In the genomic region with DNA sequence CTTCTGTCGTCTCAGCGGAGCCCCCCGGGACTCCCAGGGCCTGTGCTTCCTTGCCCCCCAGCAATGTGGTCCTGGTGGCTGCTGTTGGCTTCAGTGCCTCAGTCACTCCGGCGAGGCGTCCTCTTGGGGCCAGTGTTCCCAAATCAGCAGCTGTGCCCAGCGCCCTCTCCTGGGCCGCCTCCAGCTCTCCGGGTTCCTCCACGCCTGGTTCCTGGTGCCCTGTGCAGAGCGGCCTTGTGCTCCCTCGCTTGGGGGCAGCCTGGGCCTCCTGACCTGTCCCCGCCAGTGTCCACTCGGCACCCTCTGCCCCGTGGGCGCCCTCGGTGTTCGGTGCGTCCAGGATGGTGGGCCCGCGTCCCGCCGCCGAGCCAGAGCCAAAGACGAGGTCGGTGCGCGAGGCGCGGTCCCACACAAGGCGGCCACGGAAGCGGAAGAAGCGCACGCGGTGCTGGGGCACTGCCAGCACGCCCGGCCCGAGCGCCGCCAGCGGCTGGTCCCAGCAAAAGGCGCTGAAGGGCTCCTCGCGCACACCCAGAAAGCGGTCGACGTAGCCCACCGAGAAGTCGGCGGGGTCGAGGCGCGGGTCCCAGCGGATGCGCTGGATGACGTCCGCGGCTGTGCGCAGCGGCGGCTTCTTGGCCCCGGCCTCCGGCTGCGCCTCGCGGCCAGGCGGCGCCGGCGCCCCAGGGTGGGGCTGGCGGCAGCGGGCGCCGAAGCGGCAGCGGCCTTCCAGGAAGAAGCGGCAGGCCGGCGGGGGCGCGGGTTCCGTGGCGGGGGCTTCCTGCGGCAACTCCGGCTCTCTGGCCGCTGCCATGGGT, we compare ENCODE assay signal across 8 cellular contexts. TPM values are rescaled to one million over a fixed set of nuclear protein-coding genes. Genes with fewer than 3 reads are reported as not detected.
DNase-seq lines count a peak whose midpoint lies in the region; ATAC-seq, FAIRE-seq and TF ChIP-seq lines count a peak whose summit lies in the region.

No MANE protein-coding gene starts in this region.

- ATAC-seq in HG02763 (IDR thresholded peaks at IDR 0.05; ENCODE audit: unreplicated experiment) (peak; percentile 2), mucosa of descending colon (peak; percentile 21)
- ATAC-seq in stimulated activated naive B cell treated with anti-CD40 and anti-IgM and Interleukin-4, amounts not matched to agents 10 μg/mL and 1 μg/mL and 100 μg/mL, for 72 hours (replicated peaks), result peak; percentile 15 to 17

- H4K20me1 ChIP-seq in endothelial cell of umbilical vein (replicated peaks; ENCODE audit: control insufficient read depth, extremely low read depth, insufficient read depth, low read length), result no peaks in the 10 kb centered on the region

- peaks cover 26% of the 10 kb centered on the region for H3K79me2 ChIP-seq in endothelial cell of umbilical vein (ENCODE audit: control insufficient read depth, insufficient read depth, low read length)

- peaks cover 23 to 36% of the 10 kb centered on the region in 2 donors for H3K36me3 Mint-ChIP-seq in stimulated activated naive B cell treated with anti-CD40 and anti-IgM and Interleukin-4, amounts not matched to agents 10 μg/mL and 1 μg/mL and 100 μg/mL, for 72 hours

- peaks cover 39 to 68% of the 10 kb centered on the region in 2 donors for H3K4me1 Mint-ChIP-seq in stimulated activated naive B cell treated with anti-CD40 and anti-IgM and Interleukin-4, amounts not matched to agents 10 μg/mL and 1 μg/mL and 100 μg/mL, for 72 hours

- intact Hi-C loops in endothelial cell of umbilical vein (cut with micrococcal nuclease), result loop anchor here (1.0 to 10.0 kb wide), 8 partner anchors 8 to 1192 kb away; partner anchors contain the start of genes LENG8, MYADM, PPP1R12C and RDH13
- intact Hi-C loops in mucosa of descending colon (cut with DNase I, micrococcal nuclease), result no loop called here

- no peak for TF ChIP-seq POLR2A in endothelial cell of umbilical vein (IDR thresholded peaks at IDR 0.05; ENCODE audit: low read depth, low read length)

- dilution Hi-C loops in endothelial cell of umbilical vein (cut with MboI; ENCODE audit: extremely low pct_ligation_motif_present, low sequenced_read_pairs), result no loop called here

- H2AFZ ChIP-seq in endothelial cell of umbilical vein (ENCODE audit: low read depth, low read length), result no peak overlapping the region

- H3K4me3 ChIP-seq in endothelial cell of umbilical vein (replicated peaks in 1 of 3; ENCODE audit: insufficient read depth in 1 of 3, low read depth in 1 of 3, low read length in 3 of 3), result peak overlapping the region; percentile 22 to 46 (median 37)
- peak overlapping the region; percentile 38 for H3K4me3 ChIP-seq in mucosa of descending colon

- peak overlapping the region; percentile 85 for H3K27ac ChIP-seq in endothelial cell of umbilical vein (ENCODE audit: insufficient read depth, low read depth, low read length)

- H3K9ac ChIP-seq in endothelial cell of umbilical vein (replicated peaks; ENCODE audit: extremely low read depth, insufficient read depth, low read length), result peak overlapping the region; percentile 79

- FAIRE-seq in endothelial cell of umbilical vein (lab: Jason Lieb, UNC), result peak; percentile 38

- H3K4me1 ChIP-seq in endothelial cell of umbilical vein (ENCODE audit: control insufficient read depth, extremely low read depth, insufficient read depth, low read length) (peaks cover 29% of the 10 kb centered on the region), mucosa of descending colon (ENCODE audit: low read depth) (peaks cover 54% of the 10 kb centered on the region)

- H3K36me3 ChIP-seq in endothelial cell of umbilical vein (ENCODE audit: control insufficient read depth in 2 of 2, extremely low read depth in 1 of 2, insufficient read depth in 2 of 2, low read length in 2 of 2) (peaks cover 9 to 31% of the 10 kb centered on the region in 2 experiments), mucosa of descending colon (ENCODE audit: low read depth) (peaks cover 3% of the 10 kb centered on the region)

- H3K4me3 Mint-ChIP-seq in stimulated activated naive B cell treated with anti-CD40 and anti-IgM and Interleukin-4, amounts not matched to agents 10 μg/mL and 1 μg/mL and 100 μg/mL, for 72 hours, result peak overlapping the region; percentile 81 to 85

- TSS peak; percentile 25 for BruUV-seq in endothelial cell of umbilical vein (replicated peaks; lab: Mats Ljungman, UMichigan)

- POLR2A ChIA-PET in endothelial cell of umbilical vein (lab: Charles Lee), result interaction anchor here (0.7 to 2.4 kb wide), 6 partner anchors 10 to 626 kb away, joined by 3 to 11 read pairs (median 5); partner anchors contain the start of genes CDC42EP5 and LENG8

- no peaks in the 10 kb centered on the region for H3K9me1 ChIP-seq in endothelial cell of umbilical vein (replicated peaks; ENCODE audit: control insufficient read depth, extremely low read depth, insufficient read depth, low read length)

- peak overlapping the region; percentile 75 for H3K4me2 ChIP-seq in endothelial cell of umbilical vein (ENCODE audit: insufficient read depth, low read length)

- TF ChIP-seq CTCF in GM13977 (IDR thresholded peaks at IDR 0.05; ENCODE audit: extremely low read depth, insufficient read depth, missing control alignments) (peak; percentile 13), endothelial cell of umbilical vein (IDR thresholded peaks at IDR 0.05; ENCODE audit: extremely low read depth in 1 of 2, insufficient read depth in 1 of 2, low read depth in 1 of 2, low read length in 2 of 2) (peak; percentile 16 to 50), mucosa of descending colon (IDR thresholded peaks at IDR 0.05) (peak; percentile 14)

- H3K9me3 ChIP-seq in endothelial cell of umbilical vein (replicated peaks; ENCODE audit: control insufficient read depth, insufficient read depth, low read length) (no peaks in the 10 kb centered on the region), mucosa of descending colon (no peaks in the 10 kb centered on the region)

- no peaks in the 10 kb centered on the region for H3K27me3 ChIP-seq in endothelial cell of umbilical vein (ENCODE audit: control insufficient read depth in 2 of 2, insufficient read depth in 2 of 2, low read length in 2 of 2)

- no peaks in the 10 kb centered on the region for H3K9me3 Mint-ChIP-seq in stimulated activated naive B cell treated with anti-CD40 and anti-IgM and Interleukin-4, amounts not matched to agents 10 μg/mL and 1 μg/mL and 100 μg/mL, for 72 hours

- peaks cover 0 to 3% of the 10 kb centered on the region in 2 donors for H3K27me3 Mint-ChIP-seq in stimulated activated naive B cell treated with anti-CD40 and anti-IgM and Interleukin-4, amounts not matched to agents 10 μg/mL and 1 μg/mL and 100 μg/mL, for 72 hours

- peak overlapping the region; percentile 93 for H3K27ac Mint-ChIP-seq in stimulated activated naive B cell treated with anti-CD40 and anti-IgM and Interleukin-4, amounts not matched to agents 10 μg/mL and 1 μg/mL and 100 μg/mL, for 72 hours

- in situ Hi-C loops in GM13977 (cut with MboI; ENCODE audit: low pct_unique_long_range_greater_than_20kb, low sequenced_read_pairs, unreplicated experiment), result loop anchor here (25.0 kb wide), 2 partner anchors 649 to 1149 kb away; partner anchors contain the start of genes PPP1R12C, ZNF524, ZNF784 and ZNF865

- CTCF ChIA-PET in endothelial cell of umbilical vein (lab: Charles Lee), result interaction anchor here (1.0 to 2.4 kb wide), 5 partner anchors 11 to 24 kb away, joined by 3 to 21 read pairs (median 5); partner anchors contain the start of genes CDC42EP5 and LENG8

- DNase-seq in GM13977 (ENCODE audit: low spot score) (peak; percentile 65), NCI-H774 (lab: John Stamatoyannopoulos, UW) (peak; percentile 42), endothelial cell of umbilical vein (ENCODE audit: low read depth, low spot score) (peak; percentile 72), mucosa of descending colon (peak; percentile 80 to 85 (median 85)), cerebellum (ENCODE audit: low spot score) (no peak)
- peak; percentile 66 for DNase-seq in activated CD8-positive, alpha-beta memory T cell treated with anti-CD3 and anti-CD28 coated beads, Interleukin-2, amount 50 U/mL, for 4 hours
- peak; percentile 52 for DNase-seq in stimulated activated naive B cell treated with anti-CD40 and anti-IgM and Interleukin-4, amounts not matched to agents 10 μg/mL and 1 μg/mL and 100 μg/mL, for 72 hours

RNA-seq across cellular contexts. Expression of gene LENG9, which starts 0.7 kb away (rescaled TPM):
- total RNA-seq in endothelial cell of umbilical vein, result 2.8 and 3.2 TPM in 2 replicates
- polyA plus RNA-seq in endothelial cell of umbilical vein, result 0.97 and 1.5 TPM in 2 replicates
- polyA plus RNA-seq in endothelial cell of umbilical vein (2011; cell fraction: cytosol; rRNA removed), result 0.61 and 0.93 TPM in 2 replicates
- polyA plus RNA-seq in endothelial cell of umbilical vein (2011; cell fraction: nucleus; rRNA removed), result 0.70 and 0.76 TPM in 2 replicates
- polyA plus RNA-seq in endothelial cell of umbilical vein (2012), result 1.8 and 3.8 TPM in 2 replicates
- polyA minus RNA-seq in endothelial cell of umbilical vein, result 0.74 and 2.1 TPM in 2 replicates
- polyA minus RNA-seq in endothelial cell of umbilical vein (2011; cell fraction: cytosol; rRNA and poly(A)+ RNA removed), result 7.8 TPM
- polyA minus RNA-seq in endothelial cell of umbilical vein (2011; cell fraction: nucleus; rRNA and poly(A)+ RNA removed), result 0.87 and 3.4 TPM in 2 replicates
- total RNA-seq in mucosa of descending colon, result 10 to 100 TPM in 2 of 3 donors, 1 to 10 TPM in 1; 9.2 to 21.6 (median 20.9) TPM
- 1.3 TPM for total RNA-seq in cerebellum

RNA-seq across cellular contexts. Expression of gene CDC42EP5, which starts 10.2 kb away (rescaled TPM):
- 73.8 and 85.5 TPM in 2 replicates for total RNA-seq in endothelial cell of umbilical vein
- polyA plus RNA-seq in endothelial cell of umbilical vein, result 37.3 and 48.3 TPM in 2 replicates
- polyA plus RNA-seq in endothelial cell of umbilical vein (2011; cell fraction: cytosol; rRNA removed), result 10.6 and 30.3 TPM in 2 replicates
- polyA plus RNA-seq in endothelial cell of umbilical vein (2011; cell fraction: nucleus; rRNA removed), result 10.9 and 11.5 TPM in 2 replicates
- polyA plus RNA-seq in endothelial cell of umbilical vein (2012), result 16.2 and 50.4 TPM in 2 replicates
- polyA minus RNA-seq in endothelial cell of umbilical vein, result 2.6 and 3.6 TPM in 2 replicates
- not detected for polyA minus RNA-seq in endothelial cell of umbilical vein (2011; cell fraction: cytosol; rRNA and poly(A)+ RNA removed)
- 1.4 and 6.2 TPM in 2 replicates for polyA minus RNA-seq in endothelial cell of umbilical vein (2011; cell fraction: nucleus; rRNA and poly(A)+ RNA removed)
- total RNA-seq in mucosa of descending colon, result 100 to 1,000 TPM; 130 to 446 (median 319) TPM
- total RNA-seq in cerebellum, result 3.9 TPM

RNA-seq across cellular contexts. Expression of gene LENG8, which starts 13.9 kb away (rescaled TPM):
- total RNA-seq in endothelial cell of umbilical vein, result 213 and 218 TPM in 2 replicates
- polyA plus RNA-seq in endothelial cell of umbilical vein, result 130 and 134 TPM in 2 replicates
- 15.7 and 31.4 TPM in 2 replicates for polyA plus RNA-seq in endothelial cell of umbilical vein (2011; cell fraction: cytosol; rRNA removed)
- polyA plus RNA-seq in endothelial cell of umbilical vein (2011; cell fraction: nucleus; rRNA removed), result 910 and 958 TPM in 2 replicates
- 88.4 and 126 TPM in 2 replicates for polyA plus RNA-seq in endothelial cell of umbilical vein (2012)
- 105 and 107 TPM in 2 replicates for polyA minus RNA-seq in endothelial cell of umbilical vein
- 9.1 TPM for polyA minus RNA-seq in endothelial cell of umbilical vein (2011; cell fraction: cytosol; rRNA and poly(A)+ RNA removed)
- polyA minus RNA-seq in endothelial cell of umbilical vein (2011; cell fraction: nucleus; rRNA and poly(A)+ RNA removed), result 160 and 181 TPM in 2 replicates
- total RNA-seq in mucosa of descending colon, result 100 to 1,000 TPM; 157 to 214 (median 199) TPM
- 49.7 TPM for total RNA-seq in cerebellum

RNA-seq across cellular contexts. Expression of gene LAIR2, which starts 39.7 kb away (rescaled TPM):
- total RNA-seq in endothelial cell of umbilical vein, result not detected in 2 replicates
- not detected in 2 replicates for polyA plus RNA-seq in endothelial cell of umbilical vein
- not detected in 2 replicates for polyA plus RNA-seq in endothelial cell of umbilical vein (2011; cell fraction: cytosol; rRNA removed)
- polyA plus RNA-seq in endothelial cell of umbilical vein (2011; cell fraction: nucleus; rRNA removed), result not detected in 2 replicates
- not detected in 2 replicates for polyA plus RNA-seq in endothelial cell of umbilical vein (2012)
- not detected in 2 replicates for polyA minus RNA-seq in endothelial cell of umbilical vein
- polyA minus RNA-seq in endothelial cell of umbilical vein (2011; cell fraction: cytosol; rRNA and poly(A)+ RNA removed), result not detected
- not detected in 2 replicates for polyA minus RNA-seq in endothelial cell of umbilical vein (2011; cell fraction: nucleus; rRNA and poly(A)+ RNA removed)
- not detected for total RNA-seq in mucosa of descending colon
- total RNA-seq in cerebellum, result not detected

RNA-seq across cellular contexts. Expression of gene TTYH1, which starts 47.7 kb away (rescaled TPM):
- not detected in 2 replicates for total RNA-seq in endothelial cell of umbilical vein
- not detected in 2 replicates for polyA plus RNA-seq in endothelial cell of umbilical vein
- polyA plus RNA-seq in endothelial cell of umbilical vein (2011; cell fraction: cytosol; rRNA removed), result not detected in 2 replicates
- polyA plus RNA-seq in endothelial cell of umbilical vein (2011; cell fraction: nucleus; rRNA removed), result not detected in 2 replicates
- 0.16 and 0.41 TPM in 2 replicates for polyA plus RNA-seq in endothelial cell of umbilical vein (2012)
- not detected in 2 replicates for polyA minus RNA-seq in endothelial cell of umbilical vein
- not detected for polyA minus RNA-seq in endothelial cell of umbilical vein (2011; cell fraction: cytosol; rRNA and poly(A)+ RNA removed)
- polyA minus RNA-seq in endothelial cell of umbilical vein (2011; cell fraction: nucleus; rRNA and poly(A)+ RNA removed), result not detected in 2 replicates
- total RNA-seq in mucosa of descending colon, result 1 to 10 TPM in 2 of 3 donors, under 1 TPM in 1; 0.55 to 8.7 (median 1.3) TPM
- total RNA-seq in cerebellum, result 119 TPM

Comparison
In these comparisons a context has a peak if more than half of its experiments do, and no peak if none do; other contexts are left out.
1. RNA of gene CDC42EP5, which starts 10.2 kb away (total RNA-seq): 130 to 446 TPM in mucosa of descending colon and 73.8 to 85.5 TPM in endothelial cell of umbilical vein; 3.9 TPM in cerebellum (single experiment); every median in the first group is over 10 times any median in the second.
2. Peak in every context shown above with its lines, with median percentiles within 50 percentile points of each other: CTCF ChIP-seq and ATAC-seq.